Comparison of ENCODE assay signal across 26 cellular contexts in genomic region chr20:39052676-39053075, GRCh38.
"Had no signal": no experiment of that assay in that cellular context is flagged by ENCODE, and none has a peak within 500 bp of the region (broad histone marks: within the 10 kb centered on the region; RNA-seq: fewer than 3 reads in every experiment).

No MANE protein-coding gene starts in this region.

- H3K36me3 Mint-ChIP-seq: activated CD4-positive, alpha-beta memory T cell treated with anti-CD3 and anti-CD28 coated beads for 36 hours; activated naive CD8-positive, alpha-beta T cell had no signal

- H3K4me1 Mint-ChIP-seq: activated T-helper 17 cell treated with anti-CD3 and anti-CD28 coated beads, Interleukin-2, amount 50 U/mL, for 72 hours had no signal

- H3K4me3 Mint-ChIP-seq: activated CD4-positive, alpha-beta memory T cell treated with anti-CD3 and anti-CD28 coated beads for 36 hours; activated naive CD8-positive, alpha-beta T cell; activated T-cell treated with anti-CD3 and anti-CD28 coated beads, Interleukin-2, amount 50 U/mL, for 4 hours; activated T-helper 17 cell treated with anti-CD3 and anti-CD28 coated beads, Interleukin-2, amount 50 U/mL, for 72 hours; central memory CD8-positive, alpha-beta T cell; dendritic cell treated with granulocyte-macrophage colony-stimulating factor and Interleukin-4, amounts not matched to agents 40 ng/mL and 50 ng/mL, for 4 days; endodermal cell had no signal

- FAIRE-seq: astrocyte, bronchial epithelial cell had no signal

- H3K27me3 ChIP-seq: brain microvascular endothelial cell, dorsolateral prefrontal cortex, gastrocnemius medialis had no signal

- DNase-seq: activated CD4-positive, alpha-beta memory T cell treated with anti-CD3 and anti-CD28 coated beads for 36 hours; activated CD4-positive, alpha-beta T cell treated with anti-CD3 and anti-CD28 coated beads for 48 hours; activated effector memory CD4-positive, alpha-beta T cell treated with Interleukin-2 at 50 U/mL for 16 hours; activated gamma-delta T cell treated with Interleukin-2 at 50 U/mL for 16 hours; activated naive CD4-positive, alpha-beta T cell treated with anti-CD3 and anti-CD28 coated beads, Interleukin-2, amount 50 U/mL, for 16 hours; activated naive CD4-positive, alpha-beta T cell treated with Interleukin-2 at 50 U/mL for 16 hours; activated T-cell treated with anti-CD3 and anti-CD28 coated beads, Interleukin-2, amount 50 U/mL, for 4 hours; amniotic stem cell; anterior cingulate cortex; brain microvascular endothelial cell; dorsolateral prefrontal cortex; effector memory CD4-positive, alpha-beta T cell; endodermal cell; erythroblast; foreskin keratinocyte; gastrocnemius medialis; heart right ventricle; T-helper 2 cell had no signal

- H3K4me3 ChIP-seq: coronary artery, dorsolateral prefrontal cortex, esophagus muscularis mucosa, gastrocnemius medialis, heart right ventricle had no signal

- H3K27ac Mint-ChIP-seq: activated CD4-positive, alpha-beta memory T cell treated with anti-CD3 and anti-CD28 coated beads for 36 hours; activated naive CD8-positive, alpha-beta T cell; activated T-helper 17 cell treated with anti-CD3 and anti-CD28 coated beads, Interleukin-2, amount 50 U/mL, for 72 hours; dendritic cell treated with granulocyte-macrophage colony-stimulating factor and Interleukin-4, amounts not matched to agents 40 ng/mL and 50 ng/mL, for 4 days; endodermal cell had no signal

- H3K9me3 Mint-ChIP-seq: activated CD4-positive, alpha-beta memory T cell treated with anti-CD3 and anti-CD28 coated beads for 36 hours; activated T-cell treated with anti-CD3 and anti-CD28 coated beads, Interleukin-2, amount 50 U/mL, for 4 hours; activated T-helper 17 cell treated with anti-CD3 and anti-CD28 coated beads, Interleukin-2, amount 50 U/mL, for 72 hours; central memory CD8-positive, alpha-beta T cell; dendritic cell treated with granulocyte-macrophage colony-stimulating factor and Interleukin-4, amounts not matched to agents 40 ng/mL and 50 ng/mL, for 4 days; endodermal cell had no signal

- ATAC-seq: activated T-cell treated with anti-CD3 and anti-CD28 coated beads, Interleukin-2, amount 50 U/mL, for 4 hours; activated T-helper 17 cell treated with anti-CD3 and anti-CD28 coated beads, Interleukin-2, amount 50 U/mL, for 72 hours; foreskin keratinocyte; gastrocnemius medialis; heart right ventricle had no signal

- H3K27ac ChIP-seq: brain microvascular endothelial cell, coronary artery, dorsolateral prefrontal cortex, esophagus muscularis mucosa, foreskin keratinocyte, gastrocnemius medialis, heart right ventricle had no signal

- H3K36me3 ChIP-seq: brain microvascular endothelial cell, esophagus muscularis mucosa, gastrocnemius medialis, heart right ventricle had no signal

- H3K9me3 ChIP-seq: esophagus muscularis mucosa, gastrocnemius medialis, heart right ventricle had no signal
